18 cellular contexts compared by ENCODE assay signal in genomic region chr17:17165666-17166308, GRCh38. TPM values are rescaled to one million over a fixed set of nuclear protein-coding genes. Genes with fewer than 3 reads are reported as not detected.
DNase-seq lines count a peak whose midpoint lies in the region; ATAC-seq, FAIRE-seq and TF ChIP-seq lines count a peak whose summit lies in the region.
"Had no signal": no experiment of that assay in that cellular context is flagged by ENCODE, and none has a peak within 500 bp of the region (broad histone marks: within the 10 kb centered on the region; RNA-seq: fewer than 3 reads in every experiment).

No MANE protein-coding gene starts in this region.

- no peaks in the 10 kb centered on the region for H3K9me3 Mint-ChIP-seq in stimulated activated naive B cell treated with anti-CD40 and anti-IgM and Interleukin-4, amounts not matched to agents 10 μg/mL and 1 μg/mL and 100 μg/mL, for 72 hours
- H3K9me3 Mint-ChIP-seq: CD4-positive, alpha-beta T cell; IgD-negative memory B cell had no signal

- H4K20me1 ChIP-seq in K562 (replicated peaks; ENCODE audit: control insufficient read depth, insufficient read depth, low read length) (no peaks in the 10 kb centered on the region), osteoblast (ENCODE audit: insufficient read depth, low read length) (peaks cover 60% of the 10 kb centered on the region)

- TF ChIP-seq CTCF in RWPE1 (conservative IDR thresholded peaks at IDR 0.05; ENCODE audit: low read depth) (no peak), K562 (IDR thresholded peaks at IDR 0.05 in 2 of 3, conservative IDR thresholded peaks at IDR 0.05 in 1 of 3; ENCODE audit: insufficient read depth in 2 of 3, low read depth in 1 of 3, low read length in 3 of 3) (no peak), osteoblast (IDR thresholded peaks at IDR 0.05; ENCODE audit: extremely low read depth, low read depth, low read length) (no peak), foreskin fibroblast (IDR thresholded peaks at IDR 0.05; ENCODE audit: low read depth, low read length) (no peak)

- peaks cover 0 to 5% of the 10 kb centered on the region in 2 donors for H3K4me1 Mint-ChIP-seq in stimulated activated naive B cell treated with anti-CD40 and anti-IgM and Interleukin-4, amounts not matched to agents 10 μg/mL and 1 μg/mL and 100 μg/mL, for 72 hours
- H3K4me1 Mint-ChIP-seq: B cell had no signal

- TF ChIP-seq EP300 in K562 (IDR thresholded peaks at IDR 0.05; ENCODE audit: low read length), result no peak

- intact Hi-C loops in K562 (cut with micrococcal nuclease), result no loop called here

- POLR2A ChIA-PET in RWPE1 (lab: Yijun Ruan, JAX; ENCODE audit: low non-redundant PET), result no interaction called here
- POLR2A ChIA-PET in K562 (lab: Yijun Ruan, JAX), result interaction anchor here (0.6 to 0.7 kb wide), 2 partner anchors 32 to 56 kb away, joined by 3 read pairs; no protein-coding TSS in a partner anchor

- H3K4me3 ChIP-seq in K562, result no peak overlapping the region
- no peak overlapping the region for H3K4me3 ChIP-seq in osteoblast (ENCODE audit: insufficient read depth, low read length)
- no peak overlapping the region for H3K4me3 ChIP-seq in foreskin fibroblast (ENCODE audit: low read depth in 1 of 2, low read length in 2 of 2)
- H3K4me3 ChIP-seq: GM12878, GM23248 had no signal

- H3K4me1 ChIP-seq in K562 (replicated peaks in 1 of 2; ENCODE audit: control insufficient read depth in 2 of 2, insufficient read depth in 2 of 2, low read length in 2 of 2), result peaks cover 0 to 4% of the 10 kb centered on the region in 2 experiments; a peak in 2 of 5 replicates
- no peaks in the 10 kb centered on the region for H3K4me1 ChIP-seq in osteoblast (ENCODE audit: insufficient read depth, low read length)

- H3K9me1 ChIP-seq in K562 (ENCODE audit: control insufficient read depth, insufficient read depth, low read length), result peaks cover 3% of the 10 kb centered on the region

- no peak for TF ChIP-seq POLR2A in K562 (conservative IDR thresholded peaks at IDR 0.05)

- DNase-seq in RWPE1 (ENCODE audit: low spot score) (no peak), K562 (ENCODE audit: extremely low read depth in 1 of 4, low spot score in 3 of 4) (no peak), osteoblast (ENCODE audit: insufficient read length, low spot score, missing footprints) (peak; percentile 42), foreskin fibroblast (no peak), NCI-H2081 (lab: John Stamatoyannopoulos, UW) (no peak), A172 (ENCODE audit: low spot score) (no peak)
- DNase-seq in stimulated activated naive B cell treated with anti-CD40 and anti-IgM and Interleukin-4, amounts not matched to agents 10 μg/mL and 1 μg/mL and 100 μg/mL, for 72 hours, result no peak
- DNase-seq: C1 segment of cervical spinal cord; CD4-positive, alpha-beta T cell; DMS79; GM23248 had no signal

- H3K4me3 Mint-ChIP-seq in stimulated activated naive B cell treated with anti-CD40 and anti-IgM and Interleukin-4, amounts not matched to agents 10 μg/mL and 1 μg/mL and 100 μg/mL, for 72 hours, result no peak overlapping the region
- H3K4me3 Mint-ChIP-seq: B cell; CD4-positive, alpha-beta T cell; IgD-negative memory B cell had no signal

- no peak for ATAC-seq in K562
- ATAC-seq in stimulated activated naive B cell treated with anti-CD40 and anti-IgM and Interleukin-4, amounts not matched to agents 10 μg/mL and 1 μg/mL and 100 μg/mL, for 72 hours (replicated peaks), result no peak
- ATAC-seq: GM12878, HCT116 had no signal

- H3K36me3 ChIP-seq in K562 (ENCODE audit: control insufficient read depth, insufficient read depth, low read length) (peaks cover 27% of the 10 kb centered on the region; the same call in 2 of the 3 replicates), osteoblast (ENCODE audit: insufficient read depth, low read length) (peaks cover 93% of the 10 kb centered on the region)

- peak overlapping the region; percentile 20 for H3K27ac Mint-ChIP-seq in stimulated activated naive B cell treated with anti-CD40 and anti-IgM and Interleukin-4, amounts not matched to agents 10 μg/mL and 1 μg/mL and 100 μg/mL, for 72 hours
- H3K27ac Mint-ChIP-seq: B cell; CD4-positive, alpha-beta T cell; IgD-negative memory B cell had no signal

- no peak overlapping the region for H3K4me2 ChIP-seq in K562 (ENCODE audit: insufficient read depth, low read length)
- H3K4me2 ChIP-seq in osteoblast (ENCODE audit: insufficient read depth, low read length), result no peak overlapping the region

- no TSS peak for BruUV-seq in K562 (replicated peaks; lab: Mats Ljungman, UMichigan)

- TF ChIP-seq RAD21 in K562 (CRISPR knock-in tag; conservative IDR thresholded peaks at IDR 0.05 in 1 of 2, IDR thresholded peaks at IDR 0.05 in 1 of 2), result no peak

- H3K27me3 Mint-ChIP-seq in stimulated activated naive B cell treated with anti-CD40 and anti-IgM and Interleukin-4, amounts not matched to agents 10 μg/mL and 1 μg/mL and 100 μg/mL, for 72 hours, result no peaks in the 10 kb centered on the region
- H3K27me3 Mint-ChIP-seq: B cell; CD4-positive, alpha-beta T cell; IgD-negative memory B cell had no signal

- FAIRE-seq in K562 (lab: Jason Lieb, UNC), result no peak
- FAIRE-seq: A204.1, GM12878, GM18507, H54 had no signal

- no peaks in the 10 kb centered on the region for H3K9me3 ChIP-seq in K562 (replicated peaks; ENCODE audit: control insufficient read depth, insufficient read depth, low read depth, low read length)
- H3K9me3 ChIP-seq in osteoblast (ENCODE audit: low read depth, low read length), result no peaks in the 10 kb centered on the region

- H3K36me3 Mint-ChIP-seq in stimulated activated naive B cell treated with anti-CD40 and anti-IgM and Interleukin-4, amounts not matched to agents 10 μg/mL and 1 μg/mL and 100 μg/mL, for 72 hours, result peaks cover 41 to 66% of the 10 kb centered on the region in 2 donors

- CTCF ChIA-PET in RWPE1 (lab: Yijun Ruan, JAX), result no interaction called here
- CTCF ChIA-PET in K562 (lab: Yijun Ruan, JAX; ENCODE audit: low intra/inter-chr PET ratio), result no interaction called here

- H3K27ac ChIP-seq in RWPE1 (peak overlapping the region; percentile 88), K562 (ENCODE audit: extremely low read depth, low read depth, low read length) (no peak overlapping the region), osteoblast (ENCODE audit: low read depth, low read length) (no peak overlapping the region)
- H3K27ac ChIP-seq: GM23248 had no signal

- H3K79me2 ChIP-seq in K562 (ENCODE audit: control insufficient read depth, insufficient read depth, low read length) (no peaks in the 10 kb centered on the region), osteoblast (ENCODE audit: insufficient read depth, low read length) (peaks cover 27% of the 10 kb centered on the region)

- H3K27me3 ChIP-seq in K562 (ENCODE audit: control insufficient read depth in 2 of 2, insufficient read depth in 2 of 2, low read length in 2 of 2) (no peaks in the 10 kb centered on the region), osteoblast (ENCODE audit: insufficient read depth, low read length) (no peaks in the 10 kb centered on the region)

- in situ Hi-C loops in K562 (cut with MboI), result no loop called here

- 91% methylated on average over 14 of the region's 23 CpGs for WGBS in K562 (ENCODE audit: insufficient coverage, low coverage, missing lambda C conversion rate)

- no peak overlapping the region for H2AFZ ChIP-seq in K562 (ENCODE audit: low read depth, low read length)
- no peak overlapping the region for H2AFZ ChIP-seq in osteoblast (ENCODE audit: low read length)
- H2AFZ ChIP-seq: GM23248 had no signal

- no peak overlapping the region for H3K9ac ChIP-seq in K562 (ENCODE audit: insufficient read depth in 1 of 2, low read depth in 2 of 2, low read length in 2 of 2)
- H3K9ac ChIP-seq: GM23248 had no signal

TF ChIP-seq in K562, 482 proteins besides CTCF, POLR2A, EP300 and RAD21:
- TF ChIP-seq RBM22 (IDR thresholded peaks at IDR 0.05; ENCODE audit: low read depth, low read length, poor library complexity, severe bottlenecking), result peak; percentile 32
- no peak for TF ChIP-seq ZNF280A (IDR thresholded peaks at IDR 0.05; ENCODE audit: low read depth, partially characterized antibody)

RNA-seq across cellular contexts. Expression of gene PLD6, which starts 40.3 kb away (rescaled TPM):
- 18.1 and 27.4 TPM in 2 replicates for total RNA-seq in K562 (2011; cell fraction: chromatin; rRNA removed; ENCODE audit: low replicate concordance)
- total RNA-seq in K562 (2011; cell fraction: nucleolus; rRNA removed), result 21.3 and 28.2 TPM in 2 replicates
- 27.1 and 28.1 TPM in 2 replicates for total RNA-seq in K562 (2011; cell fraction: nucleoplasm; rRNA removed)
- 10.0 and 13.9 TPM in 2 replicates for total RNA-seq in K562 (2014; rRNA removed)
- 6.5 and 7.4 TPM in 2 replicates for total RNA-seq in K562 (2014; rRNA removed; fragmentation: Illumina TruSeq; extraction: Trizol)
- 6.5 and 6.9 TPM in 2 replicates for total RNA-seq in K562 (2015; rRNA removed; fragmentation: Illumina TruSeq; extraction: Trizol)
- 12.5 and 13.3 TPM in 2 replicates for total RNA-seq in K562 (2021)
- 7.5 and 9.3 TPM in 2 replicates for polyA plus RNA-seq in K562 (2011; rRNA removed)
- polyA plus RNA-seq in K562 (2011; cell fraction: cytosol; rRNA removed), result 9.3 and 9.5 TPM in 2 replicates
- polyA plus RNA-seq in K562 (2011; cell fraction: nucleus; rRNA removed), result 6.9 and 7.1 TPM in 2 replicates
- 3.2 and 6.1 TPM in 2 replicates for polyA plus RNA-seq in K562 (2012)
- polyA plus RNA-seq in K562 (2014; fragmentation: Illumina TruSeq; extraction: Trizol), result 9.4 and 10.8 TPM in 2 replicates
- polyA plus RNA-seq in K562 (2014; fragmentation: Nextera tagmentation; extraction: Ambion mirVana), result 10 to 100 TPM in 1 of 2 experiments, 1 to 10 TPM in 1; 3.6 to 15.6 TPM
- 11.3 and 13.9 TPM in 2 replicates for polyA plus RNA-seq in K562 (2014; rRNA removed)
- polyA minus RNA-seq in K562 (2011; rRNA and poly(A)+ RNA removed), result 7.9 and 13.4 TPM in 2 replicates
- polyA minus RNA-seq in K562 (2011; cell fraction: cytosol; rRNA and poly(A)+ RNA removed), result 6.2 and 6.7 TPM in 2 replicates
- 4.4 and 4.6 TPM in 2 replicates for polyA minus RNA-seq in K562 (2011; cell fraction: nucleus; rRNA and poly(A)+ RNA removed)
- 1.4 and 2.7 TPM in 2 replicates for total RNA-seq in osteoblast
- total RNA-seq in A172 (2014; rRNA removed; shearing (Covaris generic)), result 10.8 and 15.1 TPM in 2 replicates
